20 cellular contexts compared by ENCODE assay signal in the genomic region with DNA sequence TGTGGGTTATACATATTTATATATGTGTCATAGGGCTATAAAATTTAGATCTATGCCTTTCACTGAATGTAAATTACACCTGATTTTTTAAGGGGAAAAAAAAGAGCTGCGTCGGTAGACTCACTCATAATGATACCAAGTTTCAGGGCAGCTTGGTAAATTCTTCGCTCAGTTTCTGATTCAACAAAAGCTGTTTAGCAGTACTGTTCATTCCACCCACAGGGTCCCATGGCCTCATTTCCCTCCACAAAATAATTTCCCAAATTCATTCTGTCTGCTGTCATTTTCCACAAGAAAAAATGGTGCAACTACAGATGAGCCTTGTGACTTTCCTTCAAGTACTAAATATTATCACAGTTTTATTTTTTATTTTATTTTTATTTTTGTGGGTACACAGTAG.
"Had no signal": no experiment of that assay in that cellular context is flagged by ENCODE, and none has a peak within 500 bp of the region (broad histone marks: within the 10 kb centered on the region; RNA-seq: fewer than 3 reads in every experiment).

No MANE protein-coding gene starts in this region.

- DNase-seq: colonic mucosa; cortex of kidney; dermis blood vessel endothelial cell; dorsolateral prefrontal cortex; effector CD4-positive, alpha-beta T cell; effector CD8-positive, alpha-beta T cell; effector memory CD4-positive, alpha-beta T cell; effector memory CD8-positive, alpha-beta T cell; endodermal cell; erythroblast; esophagus squamous epithelium; foreskin fibroblast; foreskin keratinocyte; foreskin melanocyte; gastrocnemius medialis; glutamatergic neuron; heart left ventricle; heart right ventricle had no signal

- ATAC-seq: effector memory CD8-positive, alpha-beta T cell; esophagus mucosa; foreskin keratinocyte; gastrocnemius medialis; gastroesophageal sphincter; heart left ventricle; heart right ventricle had no signal
